ENCODE assay signal across 9 cellular contexts in the genomic region with DNA sequence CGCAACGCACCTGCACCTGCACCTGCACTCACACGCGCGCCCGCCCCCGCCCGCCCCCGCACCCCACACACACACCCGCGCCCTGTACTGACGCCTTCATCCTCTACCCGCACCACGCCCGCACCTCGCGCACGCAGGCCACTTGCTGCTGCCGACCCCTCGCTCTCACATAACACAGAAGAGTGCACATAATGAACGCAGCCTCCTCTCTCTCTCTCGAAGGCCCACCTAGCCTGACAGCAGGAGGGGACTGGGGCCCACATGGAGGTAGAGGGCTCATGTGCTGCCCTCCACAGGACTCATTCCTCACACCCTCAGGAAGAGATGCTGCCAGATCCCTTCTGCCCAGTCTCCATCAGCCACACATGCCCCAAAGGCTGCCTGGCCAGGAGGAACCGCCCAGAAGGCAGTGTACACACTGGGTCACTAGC. TPM values are rescaled to one million over a fixed set of nuclear protein-coding genes. Genes with fewer than 3 reads are reported as not detected.
DNase-seq lines count a peak whose midpoint lies in the region; ATAC-seq lines count a peak whose summit lies in the region.
"Had no signal": no experiment of that assay in that cellular context is flagged by ENCODE, and none has a peak within 500 bp of the region (broad histone marks: within the 10 kb centered on the region; RNA-seq: fewer than 3 reads in every experiment).

No MANE protein-coding gene starts in this region.

- ATAC-seq in naive B cell (ENCODE audit: low read depth in 2 of 2): peak; percentile 18 to 30
- no peak for ATAC-seq in GM19328 (IDR thresholded peaks at IDR 0.05; ENCODE audit: unreplicated experiment)

- peaks cover 39 to 65% (median 54%) of the 10 kb centered on the region in 3 donors for H3K27me3 Mint-ChIP-seq in naive B cell

- peak overlapping the region; percentile 70 to 93 (median 82) for H3K4me3 Mint-ChIP-seq in naive B cell

- DNase-seq in D341Med (ENCODE audit: low spot score): peak; percentile 76
- peak; percentile 77 for DNase-seq in NCI-H1092 treated with DMSO at 0.1 percent for 48 hours (lab: John Stamatoyannopoulos, UW)
- DNase-seq in naive B cell: no peak
- no peak for DNase-seq in stimulated activated CD4-positive, alpha-beta T cell treated with anti-CD3 and anti-CD28 coated beads, Interleukin-15, amount 100 ng/mL, for 24 hours
- DNase-seq in AG08395 (ENCODE audit: low spot score): no peak
- DNase-seq in GF-D8 (lab: John Stamatoyannopoulos, UW): no peak
- DNase-seq: tibial artery had no signal

- peaks cover 0 to 8% of the 10 kb centered on the region in 2 donors for H3K36me3 Mint-ChIP-seq in naive B cell

- H3K27ac Mint-ChIP-seq in naive B cell: peak overlapping the region in 5 of 6 donors; percentile 27 to 83 (median 56)

- H3K4me1 Mint-ChIP-seq in naive B cell: peaks cover 8 to 10% (median 8%) of the 10 kb centered on the region in 3 donors

- peak overlapping the region; percentile 40 for H3K27ac ChIP-seq in angular gyrus (ENCODE audit: low read depth, low read length)
- H3K27ac ChIP-seq: tibial artery had no signal

- peaks cover 0 to 5% (median 0%) of the 10 kb centered on the region in 7 donors for H3K9me3 Mint-ChIP-seq in naive B cell

RNA-seq across cellular contexts. Expression of gene CAMK2B, which starts 0.4 kb away (rescaled TPM):
- not detected for polyA plus RNA-seq in naive B cell (ENCODE audit: low read depth in 6 of 6)

Comparison
In these comparisons a context has a peak if more than half of its experiments do, and no peak if none do; other contexts are left out.
1. DNase-seq: peak in D341Med (single experiment) and NCI-H1092 treated with DMSO at 0.1 percent for 48 hours (single experiment); none in naive B cell (single experiment), stimulated activated CD4-positive, alpha-beta T cell treated with anti-CD3 and anti-CD28 coated beads, Interleukin-15, amount 100 ng/mL, for 24 hours (single experiment), AG08395 (single experiment) and GF-D8 (single experiment).